Comparison of ENCODE assay signal across 20 cellular contexts in genomic region chr14:77316872-77317271, GRCh38. TPM values are rescaled to one million over a fixed set of nuclear protein-coding genes. Genes with fewer than 3 reads are reported as not detected.
A peak's percentile ranks its signal among the peaks of the same experiment; 100 is the strongest.
DNase-seq lines count a peak whose midpoint lies in the region; ATAC-seq and TF ChIP-seq lines count a peak whose summit lies in the region.
"Had no signal": no experiment of that assay in that cellular context is flagged by ENCODE, and none has a peak within 500 bp of the region (broad histone marks: within the 10 kb centered on the region; RNA-seq: fewer than 3 reads in every experiment).

No MANE protein-coding gene starts in this region.

- H3K4me1 ChIP-seq in tibial artery: peaks cover 0 to 45% (median 10%) of the 10 kb centered on the region in 4 donors

- no peaks in the 10 kb centered on the region for H3K27me3 Mint-ChIP-seq in naive thymus-derived CD8-positive, alpha-beta T cell
- H3K27me3 Mint-ChIP-seq: effector memory CD8-positive, alpha-beta T cell; naive thymus-derived CD4-positive, alpha-beta T cell; stimulated activated naive B cell treated with anti-CD40 and anti-IgM and Interleukin-4, amounts not matched to agents 10 μg/mL and 1 μg/mL and 100 μg/mL, for 72 hours had no signal

- no peak for TF ChIP-seq CTCF in tibial artery (IDR thresholded peaks at IDR 0.05)

- H3K27ac ChIP-seq in substantia nigra (ENCODE audit: low read depth, low read length, poor library complexity, severe bottlenecking): peak overlapping the region; percentile 99
- H3K27ac ChIP-seq in tibial artery: no peak overlapping the region
- H3K27ac ChIP-seq: BLaER1 had no signal

- no peaks in the 10 kb centered on the region for H3K36me3 ChIP-seq in tibial artery
- H3K36me3 ChIP-seq: BLaER1 had no signal

- H3K27ac Mint-ChIP-seq in naive thymus-derived CD8-positive, alpha-beta T cell: no peak overlapping the region
- H3K27ac Mint-ChIP-seq: effector memory CD8-positive, alpha-beta T cell; naive thymus-derived CD4-positive, alpha-beta T cell; stimulated activated naive B cell treated with anti-CD40 and anti-IgM and Interleukin-4, amounts not matched to agents 10 μg/mL and 1 μg/mL and 100 μg/mL, for 72 hours had no signal

- ATAC-seq in left lobe of liver (no peak), GM18867 (IDR thresholded peaks at IDR 0.05; ENCODE audit: unreplicated experiment) (no peak), HG03108 (IDR thresholded peaks at IDR 0.05; ENCODE audit: unreplicated experiment) (no peak)
- ATAC-seq in naive thymus-derived CD8-positive, alpha-beta T cell: no peak
- ATAC-seq: body of pancreas; effector memory CD8-positive, alpha-beta T cell; naive thymus-derived CD4-positive, alpha-beta T cell; stimulated activated naive B cell treated with anti-CD40 and anti-IgM and Interleukin-4, amounts not matched to agents 10 μg/mL and 1 μg/mL and 100 μg/mL, for 72 hours had no signal

- H3K9me3 Mint-ChIP-seq in naive thymus-derived CD8-positive, alpha-beta T cell: no peaks in the 10 kb centered on the region
- H3K9me3 Mint-ChIP-seq: effector memory CD8-positive, alpha-beta T cell; naive thymus-derived CD4-positive, alpha-beta T cell; stimulated activated naive B cell treated with anti-CD40 and anti-IgM and Interleukin-4, amounts not matched to agents 10 μg/mL and 1 μg/mL and 100 μg/mL, for 72 hours had no signal

- H3K4me3 Mint-ChIP-seq in naive thymus-derived CD8-positive, alpha-beta T cell: no peak overlapping the region
- H3K4me3 Mint-ChIP-seq: effector memory CD8-positive, alpha-beta T cell; naive thymus-derived CD4-positive, alpha-beta T cell; stimulated activated naive B cell treated with anti-CD40 and anti-IgM and Interleukin-4, amounts not matched to agents 10 μg/mL and 1 μg/mL and 100 μg/mL, for 72 hours had no signal

- no peaks in the 10 kb centered on the region for H3K27me3 ChIP-seq in tibial artery
- H3K27me3 ChIP-seq: BLaER1, body of pancreas had no signal

- H3K4me3 ChIP-seq in tibial artery: no peak overlapping the region
- H3K4me3 ChIP-seq: BLaER1, body of pancreas had no signal

- no peaks in the 10 kb centered on the region for H3K36me3 Mint-ChIP-seq in naive thymus-derived CD8-positive, alpha-beta T cell
- H3K36me3 Mint-ChIP-seq: naive thymus-derived CD4-positive, alpha-beta T cell; stimulated activated naive B cell treated with anti-CD40 and anti-IgM and Interleukin-4, amounts not matched to agents 10 μg/mL and 1 μg/mL and 100 μg/mL, for 72 hours had no signal

- DNase-seq in NCI-H1105 (lab: John Stamatoyannopoulos, UW): peak; percentile 38
- peak; percentile 54 for DNase-seq in RPMI8226
- DNase-seq in left lobe of liver (ENCODE audit: low spot score): peak; percentile 68
- DNase-seq in substantia nigra (lab: John Stamatoyannopoulos, UW): peak in 1 of 49 donors; percentile 55
- no peak for DNase-seq in naive thymus-derived CD8-positive, alpha-beta T cell
- DNase-seq in tibial artery: no peak
- DNase-seq: activated CD4-positive, alpha-beta T cell treated with anti-CD3 and anti-CD28 coated beads, Interleukin-2, amount 50 U/mL, for 4 hours; activated effector memory CD4-positive, alpha-beta T cell treated with anti-CD3 and anti-CD28 coated beads, Interleukin-2, amount 50 U/mL, for 16 hours; effector memory CD8-positive, alpha-beta T cell; EL; islet precursor cell; naive thymus-derived CD4-positive, alpha-beta T cell; stimulated activated CD4-positive, alpha-beta T cell treated with anti-CD3 and anti-CD28 coated beads, Interleukin-4, amount 100 ng/mL, for 4 hours; stimulated activated naive B cell treated with anti-CD40 and anti-IgM and Interleukin-4, amounts not matched to agents 10 μg/mL and 1 μg/mL and 100 μg/mL, for 72 hours; T-helper 2 cell had no signal

- POLR2A ChIA-PET in naive thymus-derived CD8-positive, alpha-beta T cell (lab: Charles Lee): no interaction called here

- intact Hi-C loops in tibial artery (cut with DNase I; ENCODE audit: low total_unique reads): loop anchor here (5.0 to 10.0 kb wide), 2 partner anchors 162 to 445 kb away; no protein-coding TSS in a partner anchor

- H3K9me3 ChIP-seq in tibial artery: no peaks in the 10 kb centered on the region
- H3K9me3 ChIP-seq: BLaER1, body of pancreas had no signal

- peaks cover 5 to 15% (median 10%) of the 10 kb centered on the region in 4 donors for H3K4me1 Mint-ChIP-seq in naive thymus-derived CD8-positive, alpha-beta T cell

RNA-seq across cellular contexts. Expression of gene POMT2, which starts 3.8 kb away (rescaled TPM):
- 15.7 TPM for total RNA-seq in left lobe of liver
- 10 to 100 TPM; 11.4 to 13.9 TPM for total RNA-seq in naive thymus-derived CD8-positive, alpha-beta T cell
- under 1 TPM; 0.25 to 0.50 (median 0.40) TPM for polyA plus RNA-seq in naive thymus-derived CD8-positive, alpha-beta T cell

RNA-seq across cellular contexts. Expression of gene GSTZ1, which starts 4.0 kb away (rescaled TPM):
- total RNA-seq in left lobe of liver: 121 TPM
- 10 to 100 TPM; 17.9 to 19.6 TPM for total RNA-seq in naive thymus-derived CD8-positive, alpha-beta T cell
- polyA plus RNA-seq in naive thymus-derived CD8-positive, alpha-beta T cell: 10 to 100 TPM in 1 of 3 donors, 1 to 10 TPM in 2; 8.0 to 10.0 (median 9.9) TPM

RNA-seq across cellular contexts. Expression of gene NGB, which starts 45.9 kb away (rescaled TPM):
- total RNA-seq in left lobe of liver: not detected
- total RNA-seq in naive thymus-derived CD8-positive, alpha-beta T cell: not detected
- not detected for polyA plus RNA-seq in naive thymus-derived CD8-positive, alpha-beta T cell
- total RNA-seq: naive thymus-derived CD4-positive, alpha-beta T cell; RPMI7951 had no signal
- polyA plus RNA-seq: naive thymus-derived CD4-positive, alpha-beta T cell had no signal

Comparison
In these comparisons a context has a peak if more than half of its experiments do, and no peak if none do; other contexts are left out.
1. DNase-seq: peak in NCI-H1105 (single experiment), RPMI8226 (single experiment) and left lobe of liver (single experiment); none in naive thymus-derived CD8-positive, alpha-beta T cell (0 of 10) and tibial artery (0 of 2).